ENCODE assay signal across 8 cellular contexts in the genomic region with DNA sequence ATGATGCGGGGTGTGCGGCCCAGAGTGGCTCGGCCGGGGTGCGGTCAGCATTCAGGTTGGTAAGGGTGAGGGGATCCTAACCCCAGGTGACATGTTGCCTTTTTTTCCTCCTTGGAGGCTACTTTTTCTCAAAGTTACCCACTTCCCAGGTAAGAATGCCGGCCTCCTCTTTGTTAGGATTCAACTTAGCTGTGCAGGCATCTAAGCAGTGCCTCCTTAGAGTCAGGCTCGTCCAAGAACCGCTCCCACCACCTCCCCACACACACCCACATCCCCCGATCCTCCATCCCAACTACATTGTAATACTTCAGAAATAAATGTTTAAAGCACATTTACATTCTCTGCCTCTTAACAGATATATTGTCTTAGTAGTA. TPM values are rescaled to one million over a fixed set of nuclear protein-coding genes. Genes with fewer than 3 reads are reported as not detected.
A peak's percentile ranks its signal among the peaks of the same experiment; 100 is the strongest.
DNase-seq lines count a peak whose midpoint lies in the region; ATAC-seq and TF ChIP-seq lines count a peak whose summit lies in the region.

No MANE protein-coding gene starts in this region.

- dilution Hi-C loops in IMR-90 (cut with HindIII; ENCODE audit: low sequenced_read_pairs, unreplicated experiment), result no loop called here

- H3K79me1 ChIP-seq in IMR-90 (ENCODE audit: low read depth in 1 of 2, low read length in 2 of 2), result no peaks in the 10 kb centered on the region

- peak overlapping the region; percentile 62 for H3K9ac ChIP-seq in IMR-90 (ENCODE audit: low read depth, low read length)

- POLR2A ChIA-PET in IMR-90 (lab: Charles Lee; ENCODE audit: unreplicated experiment), result interaction anchor here (0.6 kb wide), 1 partner anchor 29 kb away, joined by 6 read pairs; no protein-coding TSS in a partner anchor

- 0 out of 2 replicates have a peak overlapping the region, but pooled peaks have one; percentile 1 for H3K14ac ChIP-seq in IMR-90 (replicated peaks; ENCODE audit: low read depth, low read length)

- peak overlapping the region; percentile 11 for H3K27ac ChIP-seq in IMR-90 (ENCODE audit: insufficient read depth, low read length)
- peak overlapping the region; percentile 43 for H3K27ac ChIP-seq in cingulate gyrus (ENCODE audit: low read depth, low read length)

- no peak for TF ChIP-seq CTCF in BE2C (IDR thresholded peaks at IDR 0.05; ENCODE audit: low read depth, low read length)
- no peak for TF ChIP-seq CTCF in IMR-90 (conservative IDR thresholded peaks at IDR 0.05; ENCODE audit: low read depth, low read length)
- TF ChIP-seq CTCF in natural killer cell (IDR thresholded peaks at IDR 0.05), result no peak

- H3K4me2 ChIP-seq in IMR-90 (ENCODE audit: low read depth, low read length), result peak overlapping the region; percentile 75

- no peaks in the 10 kb centered on the region for H3K36me3 Mint-ChIP-seq in natural killer cell

- H3K36me3 ChIP-seq in BE2C, result no peaks in the 10 kb centered on the region
- no peaks in the 10 kb centered on the region for H3K36me3 ChIP-seq in IMR-90 (ENCODE audit: control insufficient read depth, insufficient read depth, low read length)

- intact Hi-C loops in IMR-90 (cut with micrococcal nuclease), result loop anchor here (5.0 to 10.0 kb wide), 5 partner anchors 90 to 1190 kb away; partner anchors contain the start of genes CCDC122 and LACC1
- intact Hi-C loops in natural killer cell (cut with micrococcal nuclease), result no loop called here

- H3K4ac ChIP-seq in IMR-90 (ENCODE audit: low read depth, low read length), result 0 out of 2 replicates have a peak overlapping the region, but pooled peaks have one; percentile 8

- ATAC-seq in IMR-90 (ENCODE audit: low read depth) (no peak), natural killer cell (no peak), GM18519 (IDR thresholded peaks at IDR 0.05; ENCODE audit: low FRiP score, unreplicated experiment) (no peak), GM19463 (IDR thresholded peaks at IDR 0.05; ENCODE audit: unreplicated experiment) (no peak)

- H4K20me1 ChIP-seq in IMR-90 (ENCODE audit: insufficient read depth, low read length), result no peaks in the 10 kb centered on the region

- no peaks in the 10 kb centered on the region for H3K9me3 ChIP-seq in BE2C
- no peaks in the 10 kb centered on the region for H3K9me3 ChIP-seq in IMR-90 (ENCODE audit: control insufficient read depth, insufficient read depth, low read length)

- H3K27me3 Mint-ChIP-seq in natural killer cell (ENCODE audit: low read depth in 2 of 2), result peaks cover 25 to 44% of the 10 kb centered on the region in 2 donors

- H2AK9ac ChIP-seq in IMR-90 (replicated peaks; ENCODE audit: low read depth, low read length, poor library complexity), result peak overlapping the region; percentile 59

- no peak overlapping the region for H2BK15ac ChIP-seq in IMR-90 (ENCODE audit: low read depth, low read length)

- H2AK5ac ChIP-seq in IMR-90 (ENCODE audit: low read depth, low read length), result no peak overlapping the region

- H2BK5ac ChIP-seq in IMR-90 (ENCODE audit: low read depth, low read length, poor library complexity, severe bottlenecking), result no peak overlapping the region

- peak overlapping the region; percentile 93 for H2AFZ ChIP-seq in IMR-90 (replicated peaks; ENCODE audit: low read length, poor library complexity)

- peak overlapping the region; percentile 15; the same call in 1 of the 2 replicates for H4K91ac ChIP-seq in IMR-90 (ENCODE audit: insufficient read depth, low read depth, low read length)

- peak overlapping the region; percentile 73 for H3K4me3 ChIP-seq in BE2C (ENCODE audit: low read depth, low read length)
- peak overlapping the region; percentile 52 for H3K4me3 ChIP-seq in IMR-90 (ENCODE audit: insufficient read depth, low read depth, low read length)

- in situ Hi-C loops in IMR-90 (cut with MboI; ENCODE audit: low sequenced_read_pairs), result loop anchor here (25.0 kb wide), 1 partner anchor 1200 kb away; no protein-coding TSS in a partner anchor

- 100% methylated on average over 1 of the region's 9 CpGs; no CpG with 5 or more reads in 1 of the 2 experiments for WGBS in IMR-90 (ENCODE audit: extremely low coverage in 2 of 2, insufficient read length in 1 of 2), 2 experiments

- no peak overlapping the region for H2BK20ac ChIP-seq in IMR-90 (ENCODE audit: low read depth, low read length)

- H3K27me3 ChIP-seq in BE2C (no peaks in the 10 kb centered on the region), IMR-90 (ENCODE audit: control insufficient read depth, insufficient read depth, low read length) (peaks cover 2% of the 10 kb centered on the region; the same call in 1 of the 2 replicates)

- no peak overlapping the region for H3K27ac Mint-ChIP-seq in natural killer cell

- CTCF ChIA-PET in IMR-90 (lab: Yijun Ruan, JAX), result interaction anchor here (0.5 kb wide), 1 partner anchor 244 kb away, joined by 4 read pairs; no protein-coding TSS in a partner anchor

- DNase-seq in BE2C, result peak; percentile 16
- no peak for DNase-seq in IMR-90
- no peak for DNase-seq in natural killer cell
- no peak for DNase-seq in AG08396 (ENCODE audit: low spot score)
- no peak for DNase-seq in activated naive CD4-positive, alpha-beta T cell (lab: John Stamatoyannopoulos, UW)

- no peak for TF ChIP-seq POLR2A in IMR-90 (IDR thresholded peaks at IDR 0.05; ENCODE audit: low read depth, low read length)

- H4K8ac ChIP-seq in IMR-90 (ENCODE audit: low read depth in 2 of 2, low read length in 2 of 2), result peak overlapping the region in 1 of 2 experiments; percentile 26; a peak in 2 of 4 replicates

- no peak overlapping the region for H3K56ac ChIP-seq in IMR-90 (ENCODE audit: extremely low read depth, insufficient read depth, low read length)

- BruUV-seq in IMR-90 (replicated peaks; lab: Mats Ljungman, UMichigan), result no TSS peak

- no peak for TF ChIP-seq RAD21 in IMR-90 (IDR thresholded peaks at IDR 0.05; ENCODE audit: low read length)

- H3K4me1 Mint-ChIP-seq in natural killer cell, result peaks cover 0 to 5% of the 10 kb centered on the region in 2 donors

- no peak overlapping the region; the same call in 1 of the 2 replicates for H3K18ac ChIP-seq in IMR-90 (ENCODE audit: low read depth, low read length)

- no peak overlapping the region; the same call in 1 of the 2 replicates for H4K5ac ChIP-seq in IMR-90 (ENCODE audit: low read depth, low read length)

- peak overlapping the region; percentile 68 for H3K4me3 Mint-ChIP-seq in natural killer cell

- no peaks in the 10 kb centered on the region for H3K9me3 Mint-ChIP-seq in natural killer cell

- peak overlapping the region; percentile 68 for H2BK120ac ChIP-seq in IMR-90 (ENCODE audit: low read depth, low read length)

- H3K9me1 ChIP-seq in IMR-90 (ENCODE audit: insufficient read depth, low read length), result no peaks in the 10 kb centered on the region

- H3K23ac ChIP-seq in IMR-90 (ENCODE audit: low read depth, low read length), result 0 out of 2 replicates have a peak overlapping the region, but pooled peaks have one; percentile 26

- peaks cover 18% of the 10 kb centered on the region for H3K4me1 ChIP-seq in BE2C
- H3K4me1 ChIP-seq in IMR-90 (ENCODE audit: control insufficient read depth, insufficient read depth, low read length), result no peaks in the 10 kb centered on the region

TF ChIP-seq in IMR-90, 13 proteins besides CTCF, POLR2A, EP300 and RAD21:
- no peak for TF ChIP-seq CHD1 (IDR thresholded peaks at IDR 0.05; ENCODE audit: low read depth, low read length)
- no peak for TF ChIP-seq FOS (IDR thresholded peaks at IDR 0.05; ENCODE audit: low read depth, low read length)
- TF ChIP-seq RFX5 (IDR thresholded peaks at IDR 0.05; ENCODE audit: low read depth, low read length), result no peak
- no peak for TF ChIP-seq ELK1 (IDR thresholded peaks at IDR 0.05; ENCODE audit: borderline replicate concordance, low read depth, low read length)
- no peak for TF ChIP-seq SMC3 (IDR thresholded peaks at IDR 0.05; ENCODE audit: low read depth, low read length)
- no peak for TF ChIP-seq CEBPB (IDR thresholded peaks at IDR 0.05; ENCODE audit: low read depth, low read length)
- no peak for TF ChIP-seq MXI1 (IDR thresholded peaks at IDR 0.05; ENCODE audit: borderline replicate concordance, low read depth, low read length)
- no peak for TF ChIP-seq MAZ (IDR thresholded peaks at IDR 0.05; ENCODE audit: borderline replicate concordance, low read depth, low read length)
- TF ChIP-seq RCOR1 (IDR thresholded peaks at IDR 0.05; ENCODE audit: insufficient replicate concordance, low read length), result no peak
- no peak for TF ChIP-seq NFE2L2 (IDR thresholded peaks at IDR 0.05; ENCODE audit: low read depth, low read length)
- TF ChIP-seq, protein P1, sequence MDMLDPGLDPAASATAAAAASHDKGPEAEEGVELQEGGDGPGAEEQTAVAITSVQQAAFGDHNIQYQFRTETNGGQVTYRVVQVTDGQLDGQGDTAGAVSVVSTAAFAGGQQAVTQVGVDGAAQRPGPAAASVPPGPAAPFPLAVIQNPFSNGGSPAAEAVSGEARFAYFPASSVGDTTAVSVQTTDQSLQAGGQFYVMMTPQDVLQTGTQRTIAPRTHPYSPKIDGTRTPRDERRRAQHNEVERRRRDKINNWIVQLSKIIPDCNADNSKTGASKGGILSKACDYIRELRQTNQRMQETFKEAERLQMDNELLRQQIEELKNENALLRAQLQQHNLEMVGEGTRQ (IDR thresholded peaks at IDR 0.05; ENCODE audit: low read depth, low read length), result no peak
- TF ChIP-seq BHLHE40 (IDR thresholded peaks at IDR 0.05; ENCODE audit: low read depth, low read length), result no peak
- TF ChIP-seq MAFK (IDR thresholded peaks at IDR 0.05; ENCODE audit: low read depth, low read length), result no peak
TF ChIP-seq in IMR-90: peak in this region for 0.

RNA-seq across cellular contexts. Expression of gene ENOX1, which starts 0.7 kb away (rescaled TPM):
- polyA plus RNA-seq in BE2C (2012; ENCODE audit: insufficient read depth, insufficient read length, low read depth), result 14.5 TPM
- total RNA-seq in IMR-90 (2012; rRNA removed), result 1.3 and 1.9 TPM in 2 replicates
- polyA plus RNA-seq in IMR-90 (2012; rRNA removed), result 0.92 and 0.99 TPM in 2 replicates
- polyA plus RNA-seq in IMR-90 (2012; cell fraction: cytosol; rRNA removed), result 0.56 and 0.59 TPM in 2 replicates
- 0.30 and 1.2 TPM in 2 replicates for polyA plus RNA-seq in IMR-90 (2012; cell fraction: nucleus; rRNA removed; ENCODE audit: low replicate concordance)
- not detected for total RNA-seq in natural killer cell
